Comparison of ENCODE assay signal across 13 cellular contexts in genomic region chr20:15895560-15896084, GRCh38.
DNase-seq lines count a peak whose midpoint lies in the region; ATAC-seq and TF ChIP-seq lines count a peak whose summit lies in the region.
"Had no signal": no experiment of that assay in that cellular context is flagged by ENCODE, and none has a peak within 500 bp of the region (broad histone marks: within the 10 kb centered on the region; RNA-seq: fewer than 3 reads in every experiment).

No MANE protein-coding gene starts in this region.

- ATAC-seq in GM19397 (IDR thresholded peaks at IDR 0.05; ENCODE audit: unreplicated experiment), result peak; percentile 71
- peak; percentile 88 for ATAC-seq in HG02981 (IDR thresholded peaks at IDR 0.05; ENCODE audit: unreplicated experiment)
- no peak for ATAC-seq in body of pancreas

- H3K36me3 Mint-ChIP-seq in activated CD4-positive, alpha-beta memory T cell treated with anti-CD3 and anti-CD28 coated beads, Interleukin-2, amount 10 ng/mL, durations not matched to agents 7 days and 5 days (ENCODE audit: low read depth), result no peaks in the 10 kb centered on the region

- peaks cover 12% of the 10 kb centered on the region for H3K4me1 Mint-ChIP-seq in activated CD4-positive, alpha-beta memory T cell treated with anti-CD3 and anti-CD28 coated beads, Interleukin-2, amount 10 ng/mL, durations not matched to agents 7 days and 5 days

- no peaks in the 10 kb centered on the region for H3K27me3 ChIP-seq in body of pancreas
- no peaks in the 10 kb centered on the region for H3K27me3 ChIP-seq in transverse colon
- H3K27me3 ChIP-seq: SJSA1 had no signal

- intact Hi-C loops in body of pancreas (cut with DNase I), result no loop called here
- intact Hi-C loops in transverse colon (cut with DNase I; ENCODE audit: low total_unique reads), result no loop called here

- POLR2A ChIA-PET in activated CD4-positive, alpha-beta memory T cell treated with anti-CD3 and anti-CD28 coated beads, Interleukin-2, amount 10 ng/mL, durations not matched to agents 7 days and 5 days (lab: Charles Lee), result no interaction called here

- no peak for TF ChIP-seq CTCF in GM12864 (IDR thresholded peaks at IDR 0.05; ENCODE audit: low read depth, low read length, missing control alignments)
- TF ChIP-seq CTCF in body of pancreas (IDR thresholded peaks at IDR 0.05), result no peak
- no peak for TF ChIP-seq CTCF in transverse colon (IDR thresholded peaks at IDR 0.05)

- TF ChIP-seq POLR2A in body of pancreas (IDR thresholded peaks at IDR 0.05), result no peak
- no peak for TF ChIP-seq POLR2A in transverse colon (IDR thresholded peaks at IDR 0.05)

- DNase-seq in GM12864 (ENCODE audit: low read depth) (peak; percentile 12), body of pancreas (no peak), NCI-H1417 (lab: John Stamatoyannopoulos, UW) (no peak), T-helper 9 cell (no peak), transverse colon (no peak)
- peak; percentile 16 for DNase-seq in activated CD4-positive, alpha-beta memory T cell treated with anti-CD3 and anti-CD28 coated beads, Interleukin-2, amount 10 ng/mL, durations not matched to agents 7 days and 5 days
- DNase-seq: activated gamma-delta T cell treated with Interleukin-2 at 50 U/mL for 16 hours, mesenchymal stem cell, NCI-H1105 had no signal

- H3K4me3 ChIP-seq in GM12864 (ENCODE audit: low read depth, low read length), result no peak overlapping the region
- no peak overlapping the region for H3K4me3 ChIP-seq in body of pancreas
- no peak overlapping the region for H3K4me3 ChIP-seq in transverse colon
- H3K4me3 ChIP-seq: SJSA1, skin epidermis had no signal

- CTCF ChIA-PET in activated CD4-positive, alpha-beta memory T cell treated with anti-CD3 and anti-CD28 coated beads, Interleukin-2, amount 10 ng/mL, durations not matched to agents 7 days and 5 days (lab: Charles Lee), result no interaction called here

- in situ Hi-C loops in transverse colon (cut with MboI; ENCODE audit: low pct_ligation_motif_present in 1 of 4, low pct_unique_long_range_greater_than_20kb in 1 of 4, low sequenced_read_pairs in 3 of 4), result no loop called here

- TF ChIP-seq EP300 in transverse colon (IDR thresholded peaks at IDR 0.05; ENCODE audit: low read depth), result no peak

- no peak overlapping the region for H3K4me3 Mint-ChIP-seq in activated CD4-positive, alpha-beta memory T cell treated with anti-CD3 and anti-CD28 coated beads, Interleukin-2, amount 10 ng/mL, durations not matched to agents 7 days and 5 days

- H3K27ac ChIP-seq in body of pancreas (no peak overlapping the region), transverse colon (no peak overlapping the region)
- H3K27ac ChIP-seq: SJSA1 had no signal

- H3K9me3 Mint-ChIP-seq in activated CD4-positive, alpha-beta memory T cell treated with anti-CD3 and anti-CD28 coated beads, Interleukin-2, amount 10 ng/mL, durations not matched to agents 7 days and 5 days, result peaks cover 3% of the 10 kb centered on the region

- peaks cover 7% of the 10 kb centered on the region for H3K27me3 Mint-ChIP-seq in activated CD4-positive, alpha-beta memory T cell treated with anti-CD3 and anti-CD28 coated beads, Interleukin-2, amount 10 ng/mL, durations not matched to agents 7 days and 5 days

- WGBS in body of pancreas, 2 donors, result 39 to 59% methylated on average over 6 of the region's 6 CpGs
- WGBS in transverse colon (ENCODE audit: low coverage in 1 of 2), 2 donors, result 50 to 56% methylated on average over 4 to 6 of the region's 6 CpGs

- H3K36me3 ChIP-seq in body of pancreas (replicated peaks in 1 of 2; ENCODE audit: insufficient read depth in 1 of 2, low read depth in 2 of 2), result no peaks in the 10 kb centered on the region
- H3K36me3 ChIP-seq in transverse colon, result no peaks in the 10 kb centered on the region
- H3K36me3 ChIP-seq: SJSA1 had no signal

- no peak overlapping the region for H3K27ac Mint-ChIP-seq in activated CD4-positive, alpha-beta memory T cell treated with anti-CD3 and anti-CD28 coated beads, Interleukin-2, amount 10 ng/mL, durations not matched to agents 7 days and 5 days

- H3K4me1 ChIP-seq in body of pancreas (no peaks in the 10 kb centered on the region), transverse colon (no peaks in the 10 kb centered on the region)
- H3K4me1 ChIP-seq: SJSA1 had no signal

- H3K9me3 ChIP-seq in body of pancreas (no peaks in the 10 kb centered on the region), transverse colon (no peaks in the 10 kb centered on the region)
- H3K9me3 ChIP-seq: SJSA1 had no signal

Comparison
In these comparisons a context has a peak if more than half of its experiments do, and no peak if none do; other contexts are left out.
1. DNase-seq: peak in GM12864 (single experiment) and activated CD4-positive, alpha-beta memory T cell treated with anti-CD3 and anti-CD28 coated beads, Interleukin-2, amount 10 ng/mL, durations not matched to agents 7 days and 5 days (single experiment); none in body of pancreas (0 of 4), NCI-H1417 (0 of 3), T-helper 9 cell (single experiment) and transverse colon (single experiment).